ENCODE assay signal across 1 cellular context in the genomic region with DNA sequence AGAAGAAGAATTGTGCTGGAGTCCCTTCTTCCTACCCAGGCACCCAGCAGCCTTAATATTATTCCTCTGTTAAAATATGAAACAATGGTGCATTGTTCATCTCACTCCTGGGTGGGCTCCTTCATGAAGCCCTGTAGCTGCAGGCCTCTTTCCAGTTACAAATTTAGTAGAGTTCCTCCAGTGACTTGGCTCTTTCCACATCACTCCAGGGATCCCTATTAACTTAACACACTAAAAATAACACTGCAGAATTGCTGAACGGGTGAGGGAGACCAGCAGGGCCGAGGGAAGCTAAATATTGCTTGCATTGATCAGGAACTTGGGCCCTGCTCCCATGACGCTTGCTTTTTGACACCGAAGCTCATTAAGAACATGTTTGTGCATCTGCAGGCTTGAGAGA.
TF ChIP-seq lines count a peak whose summit lies in the region.

No MANE protein-coding gene starts in this region.

TF ChIP-seq in K562, 482 proteins besides CTCF, POLR2A, EP300 and RAD21 (continued from another document):
- TF ChIP-seq HOXB6 (CRISPR knock-in tag; IDR thresholded peaks at IDR 0.05; ENCODE audit: borderline replicate concordance), result no peak
- TF ChIP-seq ZNF561 (CRISPR knock-in tag; conservative IDR thresholded peaks at IDR 0.05), result no peak
- no peak for TF ChIP-seq CBX5 (IDR thresholded peaks at IDR 0.05; ENCODE audit: borderline replicate concordance, low read depth)
